Comparison of ENCODE assay signal across 8 cellular contexts in the genomic region with DNA sequence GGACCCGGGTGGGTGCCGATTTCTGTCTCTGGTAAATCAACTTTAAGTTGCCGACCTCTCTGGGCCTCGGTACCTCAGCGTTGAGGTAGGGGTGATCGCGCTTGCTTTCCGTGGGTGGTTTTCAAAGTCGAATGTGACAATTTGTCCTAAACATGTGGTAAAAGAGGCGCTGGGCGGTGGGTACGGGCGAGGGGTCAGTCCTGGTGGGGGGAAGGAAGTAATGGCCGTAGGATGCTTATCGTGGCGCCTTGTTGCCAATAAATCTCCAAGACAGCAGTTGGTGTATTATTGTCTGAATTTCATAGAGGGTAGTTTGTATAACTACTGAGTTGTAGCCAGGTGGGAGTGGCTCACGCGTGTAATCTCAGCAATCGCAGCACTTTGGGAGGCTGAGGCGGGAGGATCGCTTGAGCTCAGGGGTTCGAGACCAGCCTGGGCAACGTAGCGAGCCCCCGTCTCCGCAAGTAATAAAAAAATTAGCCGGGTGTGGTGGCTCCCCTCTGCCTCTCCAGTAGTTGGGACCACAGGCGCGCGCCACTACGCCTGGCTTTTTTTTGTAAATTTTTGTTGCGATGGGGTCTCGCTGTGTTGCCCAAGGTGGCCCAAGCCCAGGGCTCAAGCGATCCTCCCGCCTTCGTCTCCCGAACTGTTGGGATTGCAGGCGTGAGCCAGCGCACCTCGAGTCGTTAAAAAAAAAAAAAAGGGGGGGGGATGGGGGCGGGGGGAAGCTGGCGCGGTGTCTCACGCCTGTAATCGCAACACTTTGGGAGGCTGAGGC. TPM values are rescaled to one million over a fixed set of nuclear protein-coding genes. Genes with fewer than 3 reads are reported as not detected.
A peak's percentile ranks its signal among the peaks of the same experiment; 100 is the strongest.
DNase-seq lines count a peak whose midpoint lies in the region; ATAC-seq and TF ChIP-seq lines count a peak whose summit lies in the region.

No MANE protein-coding gene starts in this region.

- H3K27me3 Mint-ChIP-seq in activated CD8-positive, alpha-beta T cell treated with anti-CD3 and anti-CD28 coated beads, Interleukin-2, amount 10 ng/mL, durations not matched to agents 7 days and 5 days (ENCODE audit: low read depth), result no peaks in the 10 kb centered on the region
- H3K27me3 Mint-ChIP-seq in stimulated activated naive CD8-positive, alpha-beta T cell treated with anti-CD3 and anti-CD28 coated beads, Interleukin-15, amount 100 ng/mL, for 72 hours, result no peaks in the 10 kb centered on the region

- no peak for ATAC-seq in activated CD8-positive, alpha-beta T cell treated with anti-CD3 and anti-CD28 coated beads, Interleukin-2, amount 10 ng/mL, durations not matched to agents 7 days and 5 days
- ATAC-seq in stimulated activated naive CD8-positive, alpha-beta T cell treated with anti-CD3 and anti-CD28 coated beads, Interleukin-15, amount 100 ng/mL, for 72 hours, result no peak
- no peak for ATAC-seq in HG02885 (IDR thresholded peaks at IDR 0.05; ENCODE audit: poor library complexity, unreplicated experiment)

- POLR2A ChIA-PET in activated CD8-positive, alpha-beta T cell treated with anti-CD3 and anti-CD28 coated beads, Interleukin-2, amount 10 ng/mL, durations not matched to agents 7 days and 5 days (lab: Charles Lee), result interaction anchor here (1.0 to 1.7 kb wide), 3 partner anchors 9 to 55 kb away, joined by 3 to 4 read pairs (median 3); a partner anchor contains a TSS
- POLR2A ChIA-PET in HEK293T (lab: Yijun Ruan, JAX), result interaction anchor here (1.0 to 1.1 kb wide), 3 partner anchors 9 to 54 kb away, joined by 3 to 4 read pairs (median 4); a partner anchor contains a TSS

- H3K4me3 ChIP-seq in iPS-18c (ENCODE audit: insufficient read depth, low read depth, low read length), result peak overlapping the region; percentile 95

- peak overlapping the region; percentile 95 for H3K27ac Mint-ChIP-seq in activated CD8-positive, alpha-beta T cell treated with anti-CD3 and anti-CD28 coated beads, Interleukin-2, amount 10 ng/mL, durations not matched to agents 7 days and 5 days
- H3K27ac Mint-ChIP-seq in stimulated activated naive CD8-positive, alpha-beta T cell treated with anti-CD3 and anti-CD28 coated beads, Interleukin-15, amount 100 ng/mL, for 72 hours, result peak overlapping the region; percentile 99

- peak overlapping the region; percentile 86 for H3K4me3 Mint-ChIP-seq in activated CD8-positive, alpha-beta T cell treated with anti-CD3 and anti-CD28 coated beads, Interleukin-2, amount 10 ng/mL, durations not matched to agents 7 days and 5 days
- H3K4me3 Mint-ChIP-seq in stimulated activated naive CD8-positive, alpha-beta T cell treated with anti-CD3 and anti-CD28 coated beads, Interleukin-15, amount 100 ng/mL, for 72 hours, result peak overlapping the region; percentile 99 to 100

- CTCF ChIA-PET in activated CD8-positive, alpha-beta T cell treated with anti-CD3 and anti-CD28 coated beads, Interleukin-2, amount 10 ng/mL, durations not matched to agents 7 days and 5 days (lab: Charles Lee), result interaction anchor here (0.6 to 0.9 kb wide), 2 partner anchors 36 to 97 kb away, joined by 3 read pairs; a partner anchor contains a TSS
- CTCF ChIA-PET in HEK293T (lab: Yijun Ruan, JAX), result no interaction called here

- H3K36me3 Mint-ChIP-seq in activated CD8-positive, alpha-beta T cell treated with anti-CD3 and anti-CD28 coated beads, Interleukin-2, amount 10 ng/mL, durations not matched to agents 7 days and 5 days (ENCODE audit: low read depth), result peaks cover 33% of the 10 kb centered on the region

- H3K9me3 ChIP-seq in iPS-18c (ENCODE audit: control insufficient read depth, insufficient read depth, low read length), result no peaks in the 10 kb centered on the region

- DNase-seq in stimulated activated CD4-positive, alpha-beta T cell treated with anti-CD3 and anti-CD28 coated beads, Interleukin-12 subunit alpha, Interleukin-12 subunit beta, amount 100 ng/mL, for 4 hours, result peak; percentile 18
- no peak for DNase-seq in stimulated activated CD4-positive, alpha-beta T cell treated with anti-CD3 and anti-CD28 coated beads, Interleukin-2, amount 100 ng/mL, for 48 hours
- DNase-seq in activated CD8-positive, alpha-beta T cell treated with anti-CD3 and anti-CD28 coated beads, Interleukin-2, amount 10 ng/mL, durations not matched to agents 7 days and 5 days, result no peak
- no peak for DNase-seq in stimulated activated naive CD8-positive, alpha-beta T cell treated with anti-CD3 and anti-CD28 coated beads, Interleukin-15, amount 100 ng/mL, for 72 hours
- DNase-seq in HEK293T (ENCODE audit: extremely low spot score) (no peak), 8988T (no peak)

- no peaks in the 10 kb centered on the region for H3K9me3 Mint-ChIP-seq in activated CD8-positive, alpha-beta T cell treated with anti-CD3 and anti-CD28 coated beads, Interleukin-2, amount 10 ng/mL, durations not matched to agents 7 days and 5 days (ENCODE audit: insufficient read depth)
- H3K9me3 Mint-ChIP-seq in stimulated activated naive CD8-positive, alpha-beta T cell treated with anti-CD3 and anti-CD28 coated beads, Interleukin-15, amount 100 ng/mL, for 72 hours, result no peaks in the 10 kb centered on the region

- peaks cover 59% of the 10 kb centered on the region for H3K4me1 Mint-ChIP-seq in activated CD8-positive, alpha-beta T cell treated with anti-CD3 and anti-CD28 coated beads, Interleukin-2, amount 10 ng/mL, durations not matched to agents 7 days and 5 days (ENCODE audit: low read depth)
- peaks cover 50% of the 10 kb centered on the region for H3K4me1 Mint-ChIP-seq in stimulated activated naive CD8-positive, alpha-beta T cell treated with anti-CD3 and anti-CD28 coated beads, Interleukin-15, amount 100 ng/mL, for 72 hours

TF ChIP-seq in HEK293T, 16 proteins besides CTCF, POLR2A, EP300 and RAD21:
- TF ChIP-seq L3MBTL2 (conservative IDR thresholded peaks at IDR 0.05) (no peak), SUZ12 (IDR thresholded peaks at IDR 0.05) (no peak), LEF1 (IDR thresholded peaks at IDR 0.05; ENCODE audit: borderline replicate concordance) (no peak), ELF4 (IDR thresholded peaks at IDR 0.05) (no peak), FOXK2 (IDR thresholded peaks at IDR 0.05) (no peak), ZNF384 (IDR thresholded peaks at IDR 0.05) (no peak)

RNA-seq across cellular contexts. Expression of a gene that starts 0.7 kb away (rescaled TPM):
- 10 to 100 TPM; 57.3 to 60.9 TPM for total RNA-seq in activated CD8-positive, alpha-beta T cell treated with anti-CD3 and anti-CD28 coated beads, Interleukin-2, amount 10 ng/mL, durations not matched to agents 7 days and 5 days

RNA-seq across cellular contexts. Expression of a gene that starts 0.9 kb away (rescaled TPM):
- 1 to 10 TPM; 7.7 to 8.3 TPM for total RNA-seq in activated CD8-positive, alpha-beta T cell treated with anti-CD3 and anti-CD28 coated beads, Interleukin-2, amount 10 ng/mL, durations not matched to agents 7 days and 5 days

RNA-seq across cellular contexts. Expression of a gene that starts 16.5 kb away (rescaled TPM):
- under 1 TPM; 0.16 to 0.26 TPM for total RNA-seq in activated CD8-positive, alpha-beta T cell treated with anti-CD3 and anti-CD28 coated beads, Interleukin-2, amount 10 ng/mL, durations not matched to agents 7 days and 5 days

RNA-seq across cellular contexts. Expression of a gene that starts 35.4 kb away (rescaled TPM):
- total RNA-seq in activated CD8-positive, alpha-beta T cell treated with anti-CD3 and anti-CD28 coated beads, Interleukin-2, amount 10 ng/mL, durations not matched to agents 7 days and 5 days, result 10 to 100 TPM; 10.6 to 12.3 TPM

RNA-seq across cellular contexts. Expression of a gene that starts 54.5 kb away (rescaled TPM):
- total RNA-seq in activated CD8-positive, alpha-beta T cell treated with anti-CD3 and anti-CD28 coated beads, Interleukin-2, amount 10 ng/mL, durations not matched to agents 7 days and 5 days, result 10 to 100 TPM; 20.7 to 20.9 TPM
